1 cellular context compared by ENCODE assay signal in the genomic region with DNA sequence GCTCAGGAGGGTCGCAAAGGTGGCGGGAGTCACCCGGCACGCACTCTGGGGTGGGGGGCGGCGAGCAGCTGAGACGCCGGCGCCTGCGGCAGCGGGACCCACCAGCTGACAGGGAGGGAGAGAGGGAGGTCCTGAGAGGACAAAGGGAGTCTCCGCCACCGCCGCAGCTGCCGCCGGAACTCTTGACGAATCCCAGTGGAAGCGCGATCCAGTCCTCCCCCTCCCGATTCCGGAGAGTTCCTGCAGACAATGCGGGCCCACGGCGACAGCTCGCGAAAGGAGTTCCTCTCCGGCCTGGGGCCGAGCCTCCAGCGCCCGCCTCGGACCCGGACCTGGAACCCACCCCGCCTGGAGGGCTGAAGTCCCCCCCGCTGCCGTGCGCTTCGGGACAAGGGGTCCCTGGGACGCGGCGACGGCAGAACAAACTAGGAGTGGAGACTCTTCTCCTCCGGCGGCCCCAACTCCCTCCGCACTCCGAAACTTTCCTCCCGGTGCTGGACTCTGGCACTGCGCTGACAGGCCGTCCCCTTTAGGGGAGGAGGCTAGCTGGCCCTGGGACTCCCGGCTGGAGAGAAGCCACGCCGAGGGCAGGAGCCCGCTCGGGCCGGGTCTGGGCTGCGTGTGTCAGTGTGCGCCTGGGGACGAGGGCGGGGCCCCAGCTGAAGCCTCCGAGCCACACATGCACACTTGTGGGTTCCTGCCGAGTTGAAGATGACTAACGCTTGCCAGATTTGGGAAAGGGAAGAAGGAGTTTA.
TF ChIP-seq lines count a peak whose summit lies in the region.

ANTXR2 (minus strand) TSS at position 623 of the 755 bp plus-strand sequence. CDS start 669 bp downstream, outside the sequence.

TF ChIP-seq in WTC11, 78 proteins besides CTCF, POLR2A, EP300 and RAD21 (continued from another document and continues in another):
- TF ChIP-seq E2F1 (CRISPR knock-in tag; IDR thresholded peaks at IDR 0.05) (no peak), TP53 (CRISPR knock-in tag; IDR thresholded peaks at IDR 0.05) (no peak), ZNF671 (CRISPR knock-in tag; IDR thresholded peaks at IDR 0.05) (no peak), PRDM15 (CRISPR knock-in tag; IDR thresholded peaks at IDR 0.05) (peak; percentile 28; the same call in 1 of the 2 replicates), AFF4 (CRISPR knock-in tag; IDR thresholded peaks at IDR 0.05; ENCODE audit: borderline replicate concordance) (no peak), PREB (CRISPR knock-in tag; IDR thresholded peaks at IDR 0.05; ENCODE audit: borderline replicate concordance) (peak; percentile 85; the same call in 1 of the 2 replicates), PRRX2 (CRISPR knock-in tag; IDR thresholded peaks at IDR 0.05) (no peak), STAT6 (CRISPR knock-in tag; conservative IDR thresholded peaks at IDR 0.05; ENCODE audit: low read depth) (0 out of 2 replicates have a peak, but pooled peaks have one; percentile 20), NR1H2 (CRISPR knock-in tag; IDR thresholded peaks at IDR 0.05) (no peak), ZBTB21 (CRISPR knock-in tag; IDR thresholded peaks at IDR 0.05; ENCODE audit: borderline replicate concordance) (no peak), RELA (CRISPR knock-in tag; IDR thresholded peaks at IDR 0.05; ENCODE audit: borderline replicate concordance) (0 out of 2 replicates have a peak, but pooled peaks have one; percentile 24), SP1 (CRISPR knock-in tag; conservative IDR thresholded peaks at IDR 0.05) (peak; percentile 45; the same call in 1 of the 2 replicates), MLX (CRISPR knock-in tag; IDR thresholded peaks at IDR 0.05) (no peak), ELF4 (CRISPR knock-in tag; IDR thresholded peaks at IDR 0.05; ENCODE audit: low read depth) (no peak), GABPB1 (CRISPR knock-in tag; IDR thresholded peaks at IDR 0.05) (peak; percentile 58; the same call in 1 of the 2 replicates), ETV6 (CRISPR knock-in tag; IDR thresholded peaks at IDR 0.05) (peak; percentile 52), IRF2 (CRISPR knock-in tag; IDR thresholded peaks at IDR 0.05; ENCODE audit: borderline replicate concordance, low read depth) (no peak), OVOL2 (CRISPR knock-in tag; IDR thresholded peaks at IDR 0.05; ENCODE audit: borderline replicate concordance) (no peak), FOXP1 (CRISPR knock-in tag; IDR thresholded peaks at IDR 0.05; ENCODE audit: borderline replicate concordance) (no peak), CREB1 (CRISPR knock-in tag; IDR thresholded peaks at IDR 0.05) (no peak), ZBTB43 (CRISPR knock-in tag; IDR thresholded peaks at IDR 0.05) (peak; percentile 65; the same call in 1 of the 2 replicates), ZNF416 (CRISPR knock-in tag; IDR thresholded peaks at IDR 0.05) (no peak)
- TF ChIP-seq, protein P1, sequence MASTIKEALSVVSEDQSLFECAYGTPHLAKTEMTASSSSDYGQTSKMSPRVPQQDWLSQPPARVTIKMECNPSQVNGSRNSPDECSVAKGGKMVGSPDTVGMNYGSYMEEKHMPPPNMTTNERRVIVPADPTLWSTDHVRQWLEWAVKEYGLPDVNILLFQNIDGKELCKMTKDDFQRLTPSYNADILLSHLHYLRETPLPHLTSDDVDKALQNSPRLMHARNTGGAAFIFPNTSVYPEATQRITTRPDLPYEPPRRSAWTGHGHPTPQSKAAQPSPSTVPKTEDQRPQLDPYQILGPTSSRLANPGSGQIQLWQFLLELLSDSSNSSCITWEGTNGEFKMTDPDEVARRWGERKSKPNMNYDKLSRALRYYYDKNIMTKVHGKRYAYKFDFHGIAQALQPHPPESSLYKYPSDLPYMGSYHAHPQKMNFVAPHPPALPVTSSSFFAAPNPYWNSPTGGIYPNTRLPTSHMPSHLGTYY (CRISPR knock-in tag; IDR thresholded peaks at IDR 0.05), result no peak
- TF ChIP-seq, protein P2, sequence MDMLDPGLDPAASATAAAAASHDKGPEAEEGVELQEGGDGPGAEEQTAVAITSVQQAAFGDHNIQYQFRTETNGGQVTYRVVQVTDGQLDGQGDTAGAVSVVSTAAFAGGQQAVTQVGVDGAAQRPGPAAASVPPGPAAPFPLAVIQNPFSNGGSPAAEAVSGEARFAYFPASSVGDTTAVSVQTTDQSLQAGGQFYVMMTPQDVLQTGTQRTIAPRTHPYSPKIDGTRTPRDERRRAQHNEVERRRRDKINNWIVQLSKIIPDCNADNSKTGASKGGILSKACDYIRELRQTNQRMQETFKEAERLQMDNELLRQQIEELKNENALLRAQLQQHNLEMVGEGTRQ (CRISPR knock-in tag; IDR thresholded peaks at IDR 0.05), result no peak
- TF ChIP-seq, protein P3, sequence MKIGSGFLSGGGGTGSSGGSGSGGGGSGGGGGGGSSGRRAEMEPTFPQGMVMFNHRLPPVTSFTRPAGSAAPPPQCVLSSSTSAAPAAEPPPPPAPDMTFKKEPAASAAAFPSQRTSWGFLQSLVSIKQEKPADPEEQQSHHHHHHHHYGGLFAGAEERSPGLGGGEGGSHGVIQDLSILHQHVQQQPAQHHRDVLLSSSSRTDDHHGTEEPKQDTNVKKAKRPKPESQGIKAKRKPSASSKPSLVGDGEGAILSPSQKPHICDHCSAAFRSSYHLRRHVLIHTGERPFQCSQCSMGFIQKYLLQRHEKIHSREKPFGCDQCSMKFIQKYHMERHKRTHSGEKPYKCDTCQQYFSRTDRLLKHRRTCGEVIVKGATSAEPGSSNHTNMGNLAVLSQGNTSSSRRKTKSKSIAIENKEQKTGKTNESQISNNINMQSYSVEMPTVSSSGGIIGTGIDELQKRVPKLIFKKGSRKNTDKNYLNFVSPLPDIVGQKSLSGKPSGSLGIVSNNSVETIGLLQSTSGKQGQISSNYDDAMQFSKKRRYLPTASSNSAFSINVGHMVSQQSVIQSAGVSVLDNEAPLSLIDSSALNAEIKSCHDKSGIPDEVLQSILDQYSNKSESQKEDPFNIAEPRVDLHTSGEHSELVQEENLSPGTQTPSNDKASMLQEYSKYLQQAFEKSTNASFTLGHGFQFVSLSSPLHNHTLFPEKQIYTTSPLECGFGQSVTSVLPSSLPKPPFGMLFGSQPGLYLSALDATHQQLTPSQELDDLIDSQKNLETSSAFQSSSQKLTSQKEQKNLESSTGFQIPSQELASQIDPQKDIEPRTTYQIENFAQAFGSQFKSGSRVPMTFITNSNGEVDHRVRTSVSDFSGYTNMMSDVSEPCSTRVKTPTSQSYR (CRISPR knock-in tag; IDR thresholded peaks at IDR 0.05), result 0 out of 2 replicates have a peak, but pooled peaks have one; percentile 1
- TF ChIP-seq, protein P4, sequence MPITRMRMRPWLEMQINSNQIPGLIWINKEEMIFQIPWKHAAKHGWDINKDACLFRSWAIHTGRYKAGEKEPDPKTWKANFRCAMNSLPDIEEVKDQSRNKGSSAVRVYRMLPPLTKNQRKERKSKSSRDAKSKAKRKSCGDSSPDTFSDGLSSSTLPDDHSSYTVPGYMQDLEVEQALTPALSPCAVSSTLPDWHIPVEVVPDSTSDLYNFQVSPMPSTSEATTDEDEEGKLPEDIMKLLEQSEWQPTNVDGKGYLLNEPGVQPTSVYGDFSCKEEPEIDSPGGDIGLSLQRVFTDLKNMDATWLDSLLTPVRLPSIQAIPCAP (CRISPR knock-in tag; IDR thresholded peaks at IDR 0.05), result no peak
- TF ChIP-seq, protein P5, sequence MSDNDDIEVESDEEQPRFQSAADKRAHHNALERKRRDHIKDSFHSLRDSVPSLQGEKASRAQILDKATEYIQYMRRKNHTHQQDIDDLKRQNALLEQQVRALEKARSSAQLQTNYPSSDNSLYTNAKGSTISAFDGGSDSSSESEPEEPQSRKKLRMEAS (CRISPR knock-in tag; IDR thresholded peaks at IDR 0.05), result peak; percentile 56
